ENCODE assay signal across 3 cellular contexts in the genomic region with DNA sequence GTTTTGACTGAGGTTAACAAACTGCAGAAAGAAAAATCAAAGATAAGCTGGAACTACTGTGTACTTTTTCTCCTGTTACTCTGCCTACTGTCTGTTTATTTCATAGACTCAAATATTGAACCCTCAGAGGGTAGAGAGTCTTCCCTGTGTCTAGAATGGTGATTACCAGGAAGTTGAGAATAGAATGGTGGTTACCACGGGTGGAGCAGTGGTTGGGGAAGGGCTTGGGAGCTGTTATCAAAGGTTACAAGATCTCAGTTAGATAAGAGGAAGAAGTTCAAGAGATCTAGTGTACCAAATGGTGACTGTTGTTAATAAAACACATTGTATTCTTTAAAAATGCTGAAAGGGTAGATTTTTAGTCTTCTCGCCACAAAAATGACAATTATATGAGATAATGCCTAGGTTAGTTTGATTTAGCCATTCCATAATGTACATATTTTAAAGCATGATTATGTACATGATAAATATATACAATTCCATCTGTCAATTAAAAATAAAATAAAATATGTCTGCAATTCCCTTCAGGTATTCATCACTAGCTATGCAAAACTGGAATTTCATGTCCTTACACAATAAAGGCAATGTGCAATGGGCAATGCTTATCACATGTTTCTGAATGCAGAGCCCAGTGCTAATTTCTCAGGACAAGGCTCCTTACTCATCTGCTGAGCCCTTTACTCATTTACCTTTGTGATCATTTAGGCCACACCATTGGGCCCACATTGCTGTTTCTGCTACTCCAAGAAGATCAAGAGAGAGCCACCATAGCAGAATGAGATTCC.
A peak's percentile ranks its signal among the peaks of the same experiment; 100 is the strongest.
TF ChIP-seq lines count a peak whose summit lies in the region.

No MANE protein-coding gene starts in this region.

TF ChIP-seq in A549, 52 proteins besides CTCF, POLR2A, EP300 and RAD21 (continued from another document):
- TF ChIP-seq, protein P1, sequence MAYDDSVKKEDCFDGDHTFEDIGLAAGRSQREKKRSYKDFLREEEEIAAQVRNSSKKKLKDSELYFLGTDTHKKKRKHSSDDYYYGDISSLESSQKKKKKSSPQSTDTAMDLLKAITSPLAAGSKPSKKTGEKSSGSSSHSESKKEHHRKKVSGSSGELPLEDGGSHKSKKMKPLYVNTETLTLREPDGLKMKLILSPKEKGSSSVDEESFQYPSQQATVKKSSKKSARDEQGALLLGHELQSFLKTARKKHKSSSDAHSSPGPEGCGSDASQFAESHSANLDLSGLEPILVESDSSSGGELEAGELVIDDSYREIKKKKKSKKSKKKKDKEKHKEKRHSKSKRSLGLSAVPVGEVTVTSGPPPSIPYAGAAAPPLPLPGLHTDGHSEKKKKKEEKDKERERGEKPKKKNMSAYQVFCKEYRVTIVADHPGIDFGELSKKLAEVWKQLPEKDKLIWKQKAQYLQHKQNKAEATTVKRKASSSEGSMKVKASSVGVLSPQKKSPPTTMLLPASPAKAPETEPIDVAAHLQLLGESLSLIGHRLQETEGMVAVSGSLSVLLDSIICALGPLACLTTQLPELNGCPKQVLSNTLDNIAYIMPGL (CRISPR knock-in tag; IDR thresholded peaks at IDR 0.05; ENCODE audit: borderline replicate concordance) = no peak
- TF ChIP-seq, protein P2, sequence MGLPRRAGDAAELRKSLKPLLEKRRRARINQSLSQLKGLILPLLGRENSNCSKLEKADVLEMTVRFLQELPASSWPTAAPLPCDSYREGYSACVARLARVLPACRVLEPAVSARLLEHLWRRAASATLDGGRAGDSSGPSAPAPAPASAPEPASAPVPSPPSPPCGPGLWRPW (IDR thresholded peaks at IDR 0.05) = no peak
- TF ChIP-seq EHF (CRISPR knock-in tag; IDR thresholded peaks at IDR 0.05) = no peak
- TF ChIP-seq MAFK (IDR thresholded peaks at IDR 0.05; ENCODE audit: partially characterized antibody) = peak; percentile 13
- TF ChIP-seq, protein P3, sequence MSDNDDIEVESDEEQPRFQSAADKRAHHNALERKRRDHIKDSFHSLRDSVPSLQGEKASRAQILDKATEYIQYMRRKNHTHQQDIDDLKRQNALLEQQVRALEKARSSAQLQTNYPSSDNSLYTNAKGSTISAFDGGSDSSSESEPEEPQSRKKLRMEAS (IDR thresholded peaks at IDR 0.05) = no peak

TF ChIP-seq in GM23338, 12 proteins besides CTCF, POLR2A, EP300 and RAD21 (continued from another document and continues in another):
- TF ChIP-seq NANOG (IDR thresholded peaks at IDR 0.05; ENCODE audit: borderline replicate concordance) (no peak), JUNB (IDR thresholded peaks at IDR 0.05; ENCODE audit: unreplicated experiment) (no peak)
- TF ChIP-seq, protein P4, sequence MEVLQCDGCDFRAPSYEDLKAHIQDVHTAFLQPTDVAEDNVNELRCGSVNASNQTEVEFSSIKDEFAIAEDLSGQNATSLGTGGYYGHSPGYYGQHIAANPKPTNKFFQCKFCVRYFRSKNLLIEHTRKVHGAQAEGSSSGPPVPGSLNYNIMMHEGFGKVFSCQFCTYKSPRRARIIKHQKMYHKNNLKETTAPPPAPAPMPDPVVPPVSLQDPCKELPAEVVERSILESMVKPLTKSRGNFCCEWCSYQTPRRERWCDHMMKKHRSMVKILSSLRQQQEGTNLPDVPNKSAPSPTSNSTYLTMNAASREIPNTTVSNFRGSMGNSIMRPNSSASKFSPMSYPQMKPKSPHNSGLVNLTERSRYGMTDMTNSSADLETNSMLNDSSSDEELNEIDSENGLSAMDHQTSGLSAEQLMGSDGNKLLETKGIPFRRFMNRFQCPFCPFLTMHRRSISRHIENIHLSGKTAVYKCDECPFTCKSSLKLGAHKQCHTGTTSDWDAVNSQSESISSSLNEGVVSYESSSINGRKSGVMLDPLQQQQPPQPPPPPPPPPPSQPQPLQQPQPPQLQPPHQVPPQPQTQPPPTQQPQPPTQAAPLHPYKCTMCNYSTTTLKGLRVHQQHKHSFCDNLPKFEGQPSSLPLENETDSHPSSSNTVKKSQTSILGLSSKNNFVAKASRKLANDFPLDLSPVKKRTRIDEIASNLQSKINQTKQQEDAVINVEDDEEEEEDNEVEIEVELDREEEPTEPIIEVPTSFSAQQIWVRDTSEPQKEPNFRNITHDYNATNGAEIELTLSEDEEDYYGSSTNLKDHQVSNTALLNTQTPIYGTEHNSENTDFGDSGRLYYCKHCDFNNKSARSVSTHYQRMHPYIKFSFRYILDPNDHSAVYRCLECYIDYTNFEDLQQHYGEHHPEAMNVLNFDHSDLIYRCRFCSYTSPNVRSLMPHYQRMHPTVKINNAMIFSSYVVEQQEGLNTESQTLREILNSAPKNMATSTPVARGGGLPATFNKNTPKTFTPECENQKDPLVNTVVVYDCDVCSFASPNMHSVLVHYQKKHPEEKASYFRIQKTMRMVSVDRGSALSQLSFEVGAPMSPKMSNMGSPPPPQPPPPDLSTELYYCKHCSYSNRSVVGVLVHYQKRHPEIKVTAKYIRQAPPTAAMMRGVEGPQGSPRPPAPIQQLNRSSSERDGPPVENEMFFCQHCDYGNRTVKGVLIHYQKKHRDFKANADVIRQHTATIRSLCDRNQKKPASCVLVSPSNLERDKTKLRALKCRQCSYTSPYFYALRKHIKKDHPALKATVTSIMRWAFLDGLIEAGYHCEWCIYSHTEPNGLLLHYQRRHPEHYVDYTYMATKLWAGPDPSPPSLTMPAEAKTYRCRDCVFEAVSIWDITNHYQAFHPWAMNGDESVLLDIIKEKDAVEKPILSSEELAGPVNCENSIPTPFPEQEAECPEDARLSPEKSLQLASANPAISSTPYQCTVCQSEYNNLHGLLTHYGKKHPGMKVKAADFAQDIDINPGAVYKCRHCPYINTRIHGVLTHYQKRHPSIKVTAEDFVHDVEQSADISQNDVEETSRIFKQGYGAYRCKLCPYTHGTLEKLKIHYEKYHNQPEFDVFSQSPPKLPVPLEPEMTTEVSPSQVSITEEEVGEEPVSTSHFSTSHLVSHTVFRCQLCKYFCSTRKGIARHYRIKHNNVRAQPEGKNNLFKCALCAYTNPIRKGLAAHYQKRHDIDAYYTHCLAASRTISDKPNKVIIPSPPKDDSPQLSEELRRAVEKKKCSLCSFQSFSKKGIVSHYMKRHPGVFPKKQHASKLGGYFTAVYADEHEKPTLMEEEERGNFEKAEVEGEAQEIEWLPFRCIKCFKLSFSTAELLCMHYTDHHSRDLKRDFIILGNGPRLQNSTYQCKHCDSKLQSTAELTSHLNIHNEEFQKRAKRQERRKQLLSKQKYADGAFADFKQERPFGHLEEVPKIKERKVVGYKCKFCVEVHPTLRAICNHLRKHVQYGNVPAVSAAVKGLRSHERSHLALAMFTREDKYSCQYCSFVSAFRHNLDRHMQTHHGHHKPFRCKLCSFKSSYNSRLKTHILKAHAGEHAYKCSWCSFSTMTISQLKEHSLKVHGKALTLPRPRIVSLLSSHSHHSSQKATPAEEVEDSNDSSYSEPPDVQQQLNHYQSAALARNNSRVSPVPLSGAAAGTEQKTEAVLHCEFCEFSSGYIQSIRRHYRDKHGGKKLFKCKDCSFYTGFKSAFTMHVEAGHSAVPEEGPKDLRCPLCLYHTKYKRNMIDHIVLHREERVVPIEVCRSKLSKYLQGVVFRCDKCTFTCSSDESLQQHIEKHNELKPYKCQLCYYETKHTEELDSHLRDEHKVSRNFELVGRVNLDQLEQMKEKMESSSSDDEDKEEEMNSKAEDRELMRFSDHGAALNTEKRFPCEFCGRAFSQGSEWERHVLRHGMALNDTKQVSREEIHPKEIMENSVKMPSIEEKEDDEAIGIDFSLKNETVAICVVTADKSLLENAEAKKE (CRISPR knock-in tag; IDR thresholded peaks at IDR 0.05) = no peak
- TF ChIP-seq, protein P5, sequence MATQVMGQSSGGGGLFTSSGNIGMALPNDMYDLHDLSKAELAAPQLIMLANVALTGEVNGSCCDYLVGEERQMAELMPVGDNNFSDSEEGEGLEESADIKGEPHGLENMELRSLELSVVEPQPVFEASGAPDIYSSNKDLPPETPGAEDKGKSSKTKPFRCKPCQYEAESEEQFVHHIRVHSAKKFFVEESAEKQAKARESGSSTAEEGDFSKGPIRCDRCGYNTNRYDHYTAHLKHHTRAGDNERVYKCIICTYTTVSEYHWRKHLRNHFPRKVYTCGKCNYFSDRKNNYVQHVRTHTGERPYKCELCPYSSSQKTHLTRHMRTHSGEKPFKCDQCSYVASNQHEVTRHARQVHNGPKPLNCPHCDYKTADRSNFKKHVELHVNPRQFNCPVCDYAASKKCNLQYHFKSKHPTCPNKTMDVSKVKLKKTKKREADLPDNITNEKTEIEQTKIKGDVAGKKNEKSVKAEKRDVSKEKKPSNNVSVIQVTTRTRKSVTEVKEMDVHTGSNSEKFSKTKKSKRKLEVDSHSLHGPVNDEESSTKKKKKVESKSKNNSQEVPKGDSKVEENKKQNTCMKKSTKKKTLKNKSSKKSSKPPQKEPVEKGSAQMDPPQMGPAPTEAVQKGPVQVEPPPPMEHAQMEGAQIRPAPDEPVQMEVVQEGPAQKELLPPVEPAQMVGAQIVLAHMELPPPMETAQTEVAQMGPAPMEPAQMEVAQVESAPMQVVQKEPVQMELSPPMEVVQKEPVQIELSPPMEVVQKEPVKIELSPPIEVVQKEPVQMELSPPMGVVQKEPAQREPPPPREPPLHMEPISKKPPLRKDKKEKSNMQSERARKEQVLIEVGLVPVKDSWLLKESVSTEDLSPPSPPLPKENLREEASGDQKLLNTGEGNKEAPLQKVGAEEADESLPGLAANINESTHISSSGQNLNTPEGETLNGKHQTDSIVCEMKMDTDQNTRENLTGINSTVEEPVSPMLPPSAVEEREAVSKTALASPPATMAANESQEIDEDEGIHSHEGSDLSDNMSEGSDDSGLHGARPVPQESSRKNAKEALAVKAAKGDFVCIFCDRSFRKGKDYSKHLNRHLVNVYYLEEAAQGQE (IDR thresholded peaks at IDR 0.05; ENCODE audit: unreplicated experiment) = no peak

TF ChIP-seq in WTC11, 78 proteins besides CTCF, POLR2A, EP300 and RAD21 (continued from another document and continues in another):
- TF ChIP-seq, protein P6, sequence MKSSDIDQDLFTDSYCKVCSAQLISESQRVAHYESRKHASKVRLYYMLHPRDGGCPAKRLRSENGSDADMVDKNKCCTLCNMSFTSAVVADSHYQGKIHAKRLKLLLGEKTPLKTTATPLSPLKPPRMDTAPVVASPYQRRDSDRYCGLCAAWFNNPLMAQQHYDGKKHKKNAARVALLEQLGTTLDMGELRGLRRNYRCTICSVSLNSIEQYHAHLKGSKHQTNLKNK (CRISPR knock-in tag; IDR thresholded peaks at IDR 0.05) = no peak
- TF ChIP-seq PRRX2 (CRISPR knock-in tag; IDR thresholded peaks at IDR 0.05) (no peak), ZNF423 (CRISPR knock-in tag; IDR thresholded peaks at IDR 0.05) (no peak), ZNF138 (CRISPR knock-in tag; conservative IDR thresholded peaks at IDR 0.05) (no peak), CREB1 (CRISPR knock-in tag; IDR thresholded peaks at IDR 0.05) (no peak)
- TF ChIP-seq, protein P7, sequence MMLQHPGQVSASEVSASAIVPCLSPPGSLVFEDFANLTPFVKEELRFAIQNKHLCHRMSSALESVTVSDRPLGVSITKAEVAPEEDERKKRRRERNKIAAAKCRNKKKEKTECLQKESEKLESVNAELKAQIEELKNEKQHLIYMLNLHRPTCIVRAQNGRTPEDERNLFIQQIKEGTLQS (CRISPR knock-in tag; conservative IDR thresholded peaks at IDR 0.05) = no peak
- TF ChIP-seq, protein P8, sequence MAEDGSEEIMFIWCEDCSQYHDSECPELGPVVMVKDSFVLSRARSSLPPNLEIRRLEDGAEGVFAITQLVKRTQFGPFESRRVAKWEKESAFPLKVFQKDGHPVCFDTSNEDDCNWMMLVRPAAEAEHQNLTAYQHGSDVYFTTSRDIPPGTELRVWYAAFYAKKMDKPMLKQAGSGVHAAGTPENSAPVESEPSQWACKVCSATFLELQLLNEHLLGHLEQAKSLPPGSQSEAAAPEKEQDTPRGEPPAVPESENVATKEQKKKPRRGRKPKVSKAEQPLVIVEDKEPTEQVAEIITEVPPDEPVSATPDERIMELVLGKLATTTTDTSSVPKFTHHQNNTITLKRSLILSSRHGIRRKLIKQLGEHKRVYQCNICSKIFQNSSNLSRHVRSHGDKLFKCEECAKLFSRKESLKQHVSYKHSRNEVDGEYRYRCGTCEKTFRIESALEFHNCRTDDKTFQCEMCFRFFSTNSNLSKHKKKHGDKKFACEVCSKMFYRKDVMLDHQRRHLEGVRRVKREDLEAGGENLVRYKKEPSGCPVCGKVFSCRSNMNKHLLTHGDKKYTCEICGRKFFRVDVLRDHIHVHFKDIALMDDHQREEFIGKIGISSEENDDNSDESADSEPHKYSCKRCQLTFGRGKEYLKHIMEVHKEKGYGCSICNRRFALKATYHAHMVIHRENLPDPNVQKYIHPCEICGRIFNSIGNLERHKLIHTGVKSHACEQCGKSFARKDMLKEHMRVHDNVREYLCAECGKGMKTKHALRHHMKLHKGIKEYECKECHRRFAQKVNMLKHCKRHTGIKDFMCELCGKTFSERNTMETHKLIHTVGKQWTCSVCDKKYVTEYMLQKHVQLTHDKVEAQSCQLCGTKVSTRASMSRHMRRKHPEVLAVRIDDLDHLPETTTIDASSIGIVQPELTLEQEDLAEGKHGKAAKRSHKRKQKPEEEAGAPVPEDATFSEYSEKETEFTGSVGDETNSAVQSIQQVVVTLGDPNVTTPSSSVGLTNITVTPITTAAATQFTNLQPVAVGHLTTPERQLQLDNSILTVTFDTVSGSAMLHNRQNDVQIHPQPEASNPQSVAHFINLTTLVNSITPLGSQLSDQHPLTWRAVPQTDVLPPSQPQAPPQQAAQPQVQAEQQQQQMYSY (CRISPR knock-in tag; IDR thresholded peaks at IDR 0.05) = no peak
- TF ChIP-seq, protein P9, sequence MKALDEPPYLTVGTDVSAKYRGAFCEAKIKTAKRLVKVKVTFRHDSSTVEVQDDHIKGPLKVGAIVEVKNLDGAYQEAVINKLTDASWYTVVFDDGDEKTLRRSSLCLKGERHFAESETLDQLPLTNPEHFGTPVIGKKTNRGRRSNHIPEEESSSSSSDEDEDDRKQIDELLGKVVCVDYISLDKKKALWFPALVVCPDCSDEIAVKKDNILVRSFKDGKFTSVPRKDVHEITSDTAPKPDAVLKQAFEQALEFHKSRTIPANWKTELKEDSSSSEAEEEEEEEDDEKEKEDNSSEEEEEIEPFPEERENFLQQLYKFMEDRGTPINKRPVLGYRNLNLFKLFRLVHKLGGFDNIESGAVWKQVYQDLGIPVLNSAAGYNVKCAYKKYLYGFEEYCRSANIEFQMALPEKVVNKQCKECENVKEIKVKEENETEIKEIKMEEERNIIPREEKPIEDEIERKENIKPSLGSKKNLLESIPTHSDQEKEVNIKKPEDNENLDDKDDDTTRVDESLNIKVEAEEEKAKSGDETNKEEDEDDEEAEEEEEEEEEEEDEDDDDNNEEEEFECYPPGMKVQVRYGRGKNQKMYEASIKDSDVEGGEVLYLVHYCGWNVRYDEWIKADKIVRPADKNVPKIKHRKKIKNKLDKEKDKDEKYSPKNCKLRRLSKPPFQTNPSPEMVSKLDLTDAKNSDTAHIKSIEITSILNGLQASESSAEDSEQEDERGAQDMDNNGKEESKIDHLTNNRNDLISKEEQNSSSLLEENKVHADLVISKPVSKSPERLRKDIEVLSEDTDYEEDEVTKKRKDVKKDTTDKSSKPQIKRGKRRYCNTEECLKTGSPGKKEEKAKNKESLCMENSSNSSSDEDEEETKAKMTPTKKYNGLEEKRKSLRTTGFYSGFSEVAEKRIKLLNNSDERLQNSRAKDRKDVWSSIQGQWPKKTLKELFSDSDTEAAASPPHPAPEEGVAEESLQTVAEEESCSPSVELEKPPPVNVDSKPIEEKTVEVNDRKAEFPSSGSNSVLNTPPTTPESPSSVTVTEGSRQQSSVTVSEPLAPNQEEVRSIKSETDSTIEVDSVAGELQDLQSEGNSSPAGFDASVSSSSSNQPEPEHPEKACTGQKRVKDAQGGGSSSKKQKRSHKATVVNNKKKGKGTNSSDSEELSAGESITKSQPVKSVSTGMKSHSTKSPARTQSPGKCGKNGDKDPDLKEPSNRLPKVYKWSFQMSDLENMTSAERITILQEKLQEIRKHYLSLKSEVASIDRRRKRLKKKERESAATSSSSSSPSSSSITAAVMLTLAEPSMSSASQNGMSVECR (CRISPR knock-in tag; IDR thresholded peaks at IDR 0.05; ENCODE audit: borderline replicate concordance) = no peak
